In the genomic region with DNA sequence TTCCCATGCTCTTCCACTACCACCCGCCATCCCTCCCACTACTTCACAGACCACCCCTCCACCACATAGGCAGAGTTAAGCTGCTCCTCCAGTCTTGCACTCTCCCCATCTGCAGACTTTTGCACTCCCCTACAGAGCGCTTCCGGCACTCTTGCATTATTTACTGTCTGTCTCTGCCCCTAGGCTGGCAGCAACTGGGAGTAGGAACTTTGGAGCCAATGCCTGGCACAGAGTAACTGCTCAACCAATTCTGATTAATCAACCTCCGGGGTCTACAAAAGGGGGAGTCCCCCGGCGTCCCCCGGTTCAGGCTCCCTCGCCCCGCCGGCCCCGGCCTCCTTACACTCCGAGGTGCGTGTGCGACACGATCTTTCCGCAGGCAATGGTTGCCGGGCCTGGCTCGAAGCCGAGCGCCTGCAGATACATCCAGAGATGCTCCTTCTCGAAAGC, we compare ENCODE assay signal across 8 cellular contexts. TPM values are rescaled to one million over a fixed set of nuclear protein-coding genes. Genes with fewer than 3 reads are reported as not detected.
DNase-seq lines count a peak whose midpoint lies in the region; ATAC-seq, FAIRE-seq and TF ChIP-seq lines count a peak whose summit lies in the region.

No MANE protein-coding gene starts in this region.

- H3K4me1 ChIP-seq in urinary bladder (ENCODE audit: insufficient read depth): peaks cover 3% of the 10 kb centered on the region

- WGBS in urinary bladder: 1% methylated on average over 21 of the region's 21 CpGs

- POLR2A ChIA-PET in activated CD8-positive, alpha-beta T cell treated with anti-CD3 and anti-CD28 coated beads for 36 hours (lab: Charles Lee): interaction anchor here (0.6 to 1.8 kb wide), 10 partner anchors 11 to 1903 kb away, joined by 3 to 7 read pairs (median 4); a partner anchor contains a TSS

- no peaks in the 10 kb centered on the region for H3K9me3 Mint-ChIP-seq in activated CD8-positive, alpha-beta T cell treated with anti-CD3 and anti-CD28 coated beads for 36 hours
- H3K9me3 Mint-ChIP-seq in naive B cell: no peaks in the 10 kb centered on the region

- FAIRE-seq in frontal cortex (lab: Jason Lieb, UNC): no peak

- no peaks in the 10 kb centered on the region for H3K27me3 Mint-ChIP-seq in activated CD8-positive, alpha-beta T cell treated with anti-CD3 and anti-CD28 coated beads for 36 hours
- no peaks in the 10 kb centered on the region for H3K27me3 Mint-ChIP-seq in naive B cell

- CTCF ChIA-PET in activated CD8-positive, alpha-beta T cell treated with anti-CD3 and anti-CD28 coated beads for 36 hours (lab: Charles Lee): interaction anchor here (1.0 to 2.2 kb wide), 3 partner anchors 53 to 363 kb away, joined by 3 to 13 read pairs (median 3); a partner anchor contains a TSS

- peak overlapping the region; percentile 97 for H3K27ac Mint-ChIP-seq in activated CD8-positive, alpha-beta T cell treated with anti-CD3 and anti-CD28 coated beads for 36 hours
- peak overlapping the region; percentile 27 to 98 (median 92) for H3K27ac Mint-ChIP-seq in naive B cell

- intact Hi-C loops in activated CD8-positive, alpha-beta T cell treated with anti-CD3 and anti-CD28 coated beads for 36 hours (cut with micrococcal nuclease): loop anchor here (2.0 to 5.0 kb wide), 5 partner anchors 23 to 275 kb away; a partner anchor contains a TSS

- H3K4me1 Mint-ChIP-seq in activated CD8-positive, alpha-beta T cell treated with anti-CD3 and anti-CD28 coated beads for 36 hours (ENCODE audit: low read depth): peaks cover 26% of the 10 kb centered on the region
- peaks cover 18 to 34% (median 32%) of the 10 kb centered on the region in 3 donors for H3K4me1 Mint-ChIP-seq in naive B cell

- peak; percentile 27 for ATAC-seq in GM18498 (IDR thresholded peaks at IDR 0.05; ENCODE audit: unreplicated experiment)
- ATAC-seq in activated CD8-positive, alpha-beta T cell treated with anti-CD3 and anti-CD28 coated beads for 36 hours: peak; percentile 45
- ATAC-seq in naive B cell (ENCODE audit: low read depth in 2 of 2): peak in 1 of 2 donors; percentile 6

- no peak overlapping the region for H3K27ac ChIP-seq in urinary bladder (ENCODE audit: low read depth)

- H3K36me3 ChIP-seq in urinary bladder (ENCODE audit: insufficient read depth): no peaks in the 10 kb centered on the region

- H3K36me3 Mint-ChIP-seq in activated CD8-positive, alpha-beta T cell treated with anti-CD3 and anti-CD28 coated beads for 36 hours (ENCODE audit: low read depth): peaks cover 25% of the 10 kb centered on the region
- no peaks in the 10 kb centered on the region for H3K36me3 Mint-ChIP-seq in naive B cell

- H3K4me3 ChIP-seq in HFF-Myc (replicated peaks; ENCODE audit: low read depth, low read length) (peak overlapping the region; percentile 98), NB4 (ENCODE audit: low read depth, low read length) (peak overlapping the region; percentile 95), epithelial cell of esophagus (ENCODE audit: low read length) (peak overlapping the region; percentile 75), urinary bladder (ENCODE audit: low read depth, low read length) (peak overlapping the region; percentile 79)

- TF ChIP-seq CTCF in HFF-Myc (IDR thresholded peaks at IDR 0.05; ENCODE audit: low read depth, low read length, missing control alignments) (no peak), NB4 (IDR thresholded peaks at IDR 0.05; ENCODE audit: low read depth, low read length) (no peak), epithelial cell of esophagus (IDR thresholded peaks at IDR 0.05; ENCODE audit: insufficient read depth, low read depth, low read length, missing control alignments) (no peak)
- TF ChIP-seq CTCF in activated CD8-positive, alpha-beta T cell treated with anti-CD3 and anti-CD28 coated beads for 36 hours (IDR thresholded peaks at IDR 0.05): no peak

- TF ChIP-seq POLR2A in NB4 (IDR thresholded peaks at IDR 0.05; ENCODE audit: extremely low read depth, insufficient read length): no peak

- no peak for DNase-seq in HFF-Myc (ENCODE audit: extremely low read depth, low read depth)
- peak; percentile 89 for DNase-seq in NB4 (ENCODE audit: low read depth)
- peak; percentile 57 for DNase-seq in activated CD8-positive, alpha-beta T cell treated with anti-CD3 and anti-CD28 coated beads for 36 hours
- DNase-seq in epithelial cell of esophagus (ENCODE audit: low read depth): peak; percentile 34
- no peak for DNase-seq in naive B cell
- DNase-seq in frontal cortex (ENCODE audit: low spot score in 2 of 2): no peak

- peak overlapping the region; percentile 98 for H3K4me3 Mint-ChIP-seq in activated CD8-positive, alpha-beta T cell treated with anti-CD3 and anti-CD28 coated beads for 36 hours
- H3K4me3 Mint-ChIP-seq in naive B cell: peak overlapping the region; percentile 95 to 100 (median 97)

RNA-seq across cellular contexts. Expression of a gene that starts 0.5 kb away (rescaled TPM):
- 10 to 100 TPM; 30.8 to 35.8 TPM for total RNA-seq in activated CD8-positive, alpha-beta T cell treated with anti-CD3 and anti-CD28 coated beads for 36 hours
- 1 to 10 TPM; 4.0 to 5.5 (median 4.5) TPM for polyA plus RNA-seq in naive B cell (ENCODE audit: low read depth in 6 of 6)
- total RNA-seq in urinary bladder: 25.0 TPM
- polyA plus RNA-seq in urinary bladder: 5.6 TPM
- total RNA-seq in frontal cortex: 31.0 TPM

RNA-seq across cellular contexts. Expression of a gene that starts 25.1 kb away (rescaled TPM):
- 100 to 1,000 TPM; 126 TPM for total RNA-seq in activated CD8-positive, alpha-beta T cell treated with anti-CD3 and anti-CD28 coated beads for 36 hours
- 10 to 100 TPM; 14.9 to 25.7 (median 20.8) TPM for polyA plus RNA-seq in naive B cell (ENCODE audit: low read depth in 6 of 6)
- total RNA-seq in urinary bladder: 73.6 TPM
- 118 TPM for polyA plus RNA-seq in urinary bladder
- total RNA-seq in frontal cortex: 18.8 TPM

RNA-seq across cellular contexts. Expression of a gene that starts 53.0 kb away (rescaled TPM):
- total RNA-seq in activated CD8-positive, alpha-beta T cell treated with anti-CD3 and anti-CD28 coated beads for 36 hours: 10 to 100 TPM; 53.6 to 56.3 TPM
- 100 to 1,000 TPM in 3 of 6 donors, 10 to 100 TPM in 3; 84.0 to 123 (median 100) TPM for polyA plus RNA-seq in naive B cell (ENCODE audit: low read depth in 6 of 6)
- total RNA-seq in urinary bladder: 48.5 TPM
- polyA plus RNA-seq in urinary bladder: 137 TPM
- 62.0 TPM for total RNA-seq in frontal cortex

Comparison
In these comparisons a context has a peak if more than half of its experiments do, and no peak if none do; other contexts are left out.
1. DNase-seq: peak in NB4 (single experiment), activated CD8-positive, alpha-beta T cell treated with anti-CD3 and anti-CD28 coated beads for 36 hours (single experiment) and epithelial cell of esophagus (single experiment); none in HFF-Myc (single experiment), naive B cell (single experiment) and frontal cortex (0 of 2).
2. Peak in every context shown above with its lines, with median percentiles within 50 percentile points of each other: H3K4me3 ChIP-seq.